Comparison of ENCODE assay signal across 18 cellular contexts in the genomic region with DNA sequence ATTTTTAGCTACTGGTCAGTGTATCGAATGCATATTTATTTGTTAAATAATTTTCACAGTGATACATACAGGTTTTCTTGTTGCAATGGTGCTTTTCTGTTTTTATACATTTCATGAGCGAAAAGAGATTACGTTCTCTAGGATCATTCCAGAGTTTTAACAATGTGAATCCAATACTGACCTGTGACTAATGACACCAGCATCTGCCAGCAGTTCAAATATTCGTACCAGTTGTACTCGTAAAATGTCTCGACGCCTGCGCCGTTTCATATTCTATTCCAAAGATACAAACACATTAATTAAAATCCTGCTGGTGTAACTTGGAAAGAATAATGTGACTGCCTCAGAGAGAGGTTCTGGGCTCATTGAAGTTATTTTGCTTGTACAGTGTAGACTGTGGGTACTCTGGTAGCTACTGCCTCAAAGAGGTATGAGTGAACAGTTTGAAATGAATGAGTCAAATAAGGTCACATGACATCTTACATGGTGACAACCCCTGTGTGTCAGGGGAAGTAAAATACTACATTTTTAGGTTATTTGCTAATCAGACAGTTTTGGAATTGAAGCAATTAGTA.
DNase-seq lines count a peak whose midpoint lies in the region; ATAC-seq and TF ChIP-seq lines count a peak whose summit lies in the region.
"Had no signal": no experiment of that assay in that cellular context is flagged by ENCODE, and none has a peak within 500 bp of the region (broad histone marks: within the 10 kb centered on the region; RNA-seq: fewer than 3 reads in every experiment).

No MANE protein-coding gene starts in this region.

- no peaks in the 10 kb centered on the region for H3K79me2 ChIP-seq in HCT116 (ENCODE audit: insufficient read depth, low read length)

- no peaks in the 10 kb centered on the region for H3K9me2 ChIP-seq in HCT116 (ENCODE audit: insufficient read depth)

- H2AFZ ChIP-seq in HCT116 (ENCODE audit: low read depth, low read length, poor library complexity, severe bottlenecking) = no peak overlapping the region

- TF ChIP-seq RAD21 in HCT116 (IDR thresholded peaks at IDR 0.05; ENCODE audit: low read depth) = no peak

- intact Hi-C loops in HCT116 (cut with micrococcal nuclease) = loop anchor here (10.0 kb wide), 1 partner anchor 284 kb away; no protein-coding TSS in a partner anchor

- H3K4me1 Mint-ChIP-seq in endothelial cell (ENCODE audit: unreplicated experiment) = peaks cover 6% of the 10 kb centered on the region

- ATAC-seq in HCT116 (peak; percentile 66; the same call in 1 of the 2 replicates), GM19452 (IDR thresholded peaks at IDR 0.05; ENCODE audit: unreplicated experiment) (no peak), GM18511 (IDR thresholded peaks at IDR 0.05; ENCODE audit: unreplicated experiment) (no peak)
- ATAC-seq: HepG2, mucosa of descending colon had no signal

- TF ChIP-seq CTCF in AG04450 (IDR thresholded peaks at IDR 0.05; ENCODE audit: low read depth, low read length) = no peak
- TF ChIP-seq CTCF in HCT116 (IDR thresholded peaks at IDR 0.05 in 2 of 3, conservative IDR thresholded peaks at IDR 0.05 in 1 of 3; ENCODE audit: borderline replicate concordance in 1 of 3, insufficient read depth in 1 of 3, low read depth in 2 of 3, low read length in 2 of 3) = no peak
- no peak for TF ChIP-seq CTCF in endothelial cell (IDR thresholded peaks at IDR 0.05; ENCODE audit: unreplicated experiment)

- H3K27ac ChIP-seq in AG04450 (ENCODE audit: low read depth, low read length) (no peak overlapping the region), HCT116 (ENCODE audit: low read depth, low read length) (no peak overlapping the region)
- H3K27ac ChIP-seq: adrenal gland, C4-2B had no signal

- H3K9me3 ChIP-seq in AG04450 (ENCODE audit: control insufficient read depth, insufficient read depth, low read length) (no peaks in the 10 kb centered on the region), HCT116 (ENCODE audit: control insufficient read depth in 1 of 2, insufficient read depth in 1 of 2, low read depth in 1 of 2, low read length in 2 of 2) (no peaks in the 10 kb centered on the region)
- H3K9me3 ChIP-seq: adrenal gland, mucosa of descending colon had no signal

- BruUV-seq in HCT116 (replicated peaks; lab: Mats Ljungman, UMichigan) = no TSS peak

- CTCF ChIA-PET in AG04450 (lab: Charles Lee) (interaction anchor here (1.0 to 1.8 kb wide), 2 partner anchors 8 to 392 kb away, joined by 4 to 7 read pairs; no protein-coding TSS in a partner anchor), HCT116 (lab: Charles Lee) (interaction anchor here (1.2 kb wide), 1 partner anchor 13 kb away, joined by 3 read pairs; no protein-coding TSS in a partner anchor)

- no peak for TF ChIP-seq POLR2A in HCT116 (IDR thresholded peaks at IDR 0.05; ENCODE audit: borderline replicate concordance, extremely low read depth, insufficient read depth, insufficient read length)

- H3K4me3 Mint-ChIP-seq in endothelial cell (ENCODE audit: unreplicated experiment) = no peak overlapping the region
- H3K4me3 Mint-ChIP-seq: type B pancreatic cell had no signal

- peak; percentile 7 for DNase-seq in AG04450 (ENCODE audit: low read depth, low spot score)
- DNase-seq in HCT116 (ENCODE audit: low read depth, low spot score) = no peak
- peak; percentile 32 for DNase-seq in amniotic stem cell (lab: John Stamatoyannopoulos, UW)
- DNase-seq in hepatic stellate cell (ENCODE audit: low spot score) = peak; percentile 52
- no peak for DNase-seq in endothelial cell (ENCODE audit: low spot score)
- DNase-seq in NCI-H446 (lab: John Stamatoyannopoulos, UW) = no peak
- DNase-seq: activated CD4-positive, CD25-positive, alpha-beta regulatory T cell treated with anti-CD3 and anti-CD28 coated beads, Interleukin-2, amount 50 U/mL, for 72 hours; activated T-cell treated with anti-CD3 and anti-CD28 coated beads, Interleukin-2, amount 50 U/mL, for 1 hour; adrenal gland; dorsolateral prefrontal cortex; mucosa of descending colon; T-helper 1 cell had no signal

- H3K27ac Mint-ChIP-seq in endothelial cell (ENCODE audit: unreplicated experiment) = no peak overlapping the region
- H3K27ac Mint-ChIP-seq: progenitor cell of endocrine pancreas, type B pancreatic cell had no signal

- no peak overlapping the region for H3K9ac ChIP-seq in HCT116 (ENCODE audit: low read length)

- H3K27me3 Mint-ChIP-seq in endothelial cell (ENCODE audit: unreplicated experiment) = no peaks in the 10 kb centered on the region
- H3K27me3 Mint-ChIP-seq: progenitor cell of endocrine pancreas, type B pancreatic cell had no signal

- H3K27me3 ChIP-seq in AG04450 (ENCODE audit: control insufficient read depth, insufficient read depth, low read length) (no peaks in the 10 kb centered on the region), HCT116 (ENCODE audit: insufficient read depth, low read length) (no peaks in the 10 kb centered on the region)
- H3K27me3 ChIP-seq: adrenal gland, dorsolateral prefrontal cortex had no signal

- H3K36me3 Mint-ChIP-seq in endothelial cell (ENCODE audit: low read depth, unreplicated experiment) = peaks cover 9% of the 10 kb centered on the region

- H3K4me2 ChIP-seq in HCT116 (ENCODE audit: low read length) = peak overlapping the region; percentile 3; the same call in 1 of the 2 replicates

- no peaks in the 10 kb centered on the region for H4K20me1 ChIP-seq in HCT116 (ENCODE audit: insufficient read depth)

- POLR2A ChIA-PET in AG04450 (lab: Yijun Ruan, JAX) = no interaction called here
- POLR2A ChIA-PET in HCT116 (lab: Charles Lee) = no interaction called here

- H3K4me1 ChIP-seq in HCT116 (ENCODE audit: control insufficient read depth in 1 of 2, insufficient read depth in 2 of 2, low read length in 2 of 2) = peaks cover 0 to 8% of the 10 kb centered on the region in 2 experiments; a peak in 1 of 4 replicates

- RAD21 ChIA-PET in HCT116 (lab: Charles Lee; ENCODE audit: low non-redundant PET in 1 of 2, low total read pairs in 2 of 2, uncharacterized antibody in 2 of 2, unreplicated experiment in 2 of 2) = no interaction called here

- peaks cover 0 to 11% of the 10 kb centered on the region in 2 experiments; a peak in 3 of 4 replicates for H3K36me3 ChIP-seq in HCT116 (ENCODE audit: control insufficient read depth in 1 of 2, insufficient read depth in 2 of 2, low read length in 2 of 2)

- no peaks in the 10 kb centered on the region for H3K9me3 Mint-ChIP-seq in endothelial cell (ENCODE audit: unreplicated experiment)
- H3K9me3 Mint-ChIP-seq: type B pancreatic cell had no signal

- no peak overlapping the region for H3K4me3 ChIP-seq in AG04450 (ENCODE audit: low read depth, low read length)
- H3K4me3 ChIP-seq in HCT116 (replicated peaks in 1 of 2; ENCODE audit: low read depth in 1 of 2, low read length in 2 of 2) = no peak overlapping the region
- H3K4me3 ChIP-seq: adrenal gland, dorsolateral prefrontal cortex, mucosa of descending colon had no signal

TF ChIP-seq in HCT116, 20 proteins besides CTCF, POLR2A, EP300 and RAD21:
- TF ChIP-seq YY1 (IDR thresholded peaks at IDR 0.05; ENCODE audit: extremely low read depth, insufficient replicate concordance, low read depth, low read length) (no peak), SP1 (IDR thresholded peaks at IDR 0.05; ENCODE audit: low read depth) (no peak), EGR1 (IDR thresholded peaks at IDR 0.05; ENCODE audit: low read depth) (no peak), REST (IDR thresholded peaks at IDR 0.05; ENCODE audit: low read depth) (no peak), SRF (IDR thresholded peaks at IDR 0.05; ENCODE audit: low read depth) (0 out of 2 replicates have a peak, but pooled peaks have one; percentile 15), EZH2 (IDR thresholded peaks at IDR 0.05) (no peak), CBX3 (IDR thresholded peaks at IDR 0.05; ENCODE audit: low read depth) (no peak)
- TF ChIP-seq, protein P1, sequence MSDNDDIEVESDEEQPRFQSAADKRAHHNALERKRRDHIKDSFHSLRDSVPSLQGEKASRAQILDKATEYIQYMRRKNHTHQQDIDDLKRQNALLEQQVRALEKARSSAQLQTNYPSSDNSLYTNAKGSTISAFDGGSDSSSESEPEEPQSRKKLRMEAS (IDR thresholded peaks at IDR 0.05) = no peak

Comparison
In these comparisons a context has a peak if more than half of its experiments do, and no peak if none do; other contexts are left out.
1. DNase-seq: peak in AG04450 (single experiment), amniotic stem cell (single experiment) and hepatic stellate cell (single experiment); none in HCT116 (single experiment), endothelial cell (single experiment) and NCI-H446 (0 of 2).